ENCODE assay signal across 8 cellular contexts in genomic region chr2:97589598-97590510, GRCh38. TPM values are rescaled to one million over a fixed set of nuclear protein-coding genes. Genes with fewer than 3 reads are reported as not detected.
DNase-seq lines count a peak whose midpoint lies in the region; ATAC-seq and TF ChIP-seq lines count a peak whose summit lies in the region.
"Not testable (repeated sequence)": the region's sequence is repeated elsewhere in the genome, so short reads cannot be mapped to it uniquely, and the experiment has no call there.

ANKRD36B (minus strand) TSS chr2:97589877; CDS start chr2:97589685, 192 bp downstream.

- CTCF ChIA-PET in activated naive CD4-positive, alpha-beta T cell treated with anti-CD3 and anti-CD28 coated beads for 36 hours (lab: Charles Lee), result interaction anchor here (0.9 to 2.9 kb wide), 18 partner anchors 18 to 178 kb away, joined by 3 to 128 read pairs (median 4); partner anchors contain the start of genes ACTR1B, COX5B and ZAP70

- H3K4me3 Mint-ChIP-seq in activated naive CD4-positive, alpha-beta T cell treated with anti-CD3 and anti-CD28 coated beads for 36 hours, result peak within 1 kb of the TSS; percentile 100

- not testable (repeated sequence) for H3K4me1 Mint-ChIP-seq in activated naive CD4-positive, alpha-beta T cell treated with anti-CD3 and anti-CD28 coated beads for 36 hours (ENCODE audit: low read depth)

- intact Hi-C loops in activated naive CD4-positive, alpha-beta T cell treated with anti-CD3 and anti-CD28 coated beads for 36 hours (cut with micrococcal nuclease), result loop anchor here (1.0 to 10.0 kb wide), 6 partner anchors 55 to 797 kb away; partner anchors contain the start of genes ACTR1B, TMEM131 and ZAP70

- not testable (repeated sequence) for H3K27me3 Mint-ChIP-seq in activated naive CD4-positive, alpha-beta T cell treated with anti-CD3 and anti-CD28 coated beads for 36 hours (ENCODE audit: low read depth)

- peak; percentile 79 for ATAC-seq in GM19324 (IDR thresholded peaks at IDR 0.05; ENCODE audit: low FRiP score, unreplicated experiment)
- ATAC-seq in HG03108 (IDR thresholded peaks at IDR 0.05; ENCODE audit: unreplicated experiment), result peak; percentile 65

- not testable (repeated sequence) for TF ChIP-seq CTCF in AG09309 (IDR thresholded peaks at IDR 0.05; ENCODE audit: control insufficient read depth, insufficient read depth, low read depth, low read length, missing control alignments)

- not testable (repeated sequence) for H3K9me3 Mint-ChIP-seq in activated naive CD4-positive, alpha-beta T cell treated with anti-CD3 and anti-CD28 coated beads for 36 hours

- peak within 1 kb of the TSS; percentile 47 for H3K4me3 ChIP-seq in AG09309 (ENCODE audit: control insufficient read depth, low read depth, low read length)

- DNase-seq in AG09309 (ENCODE audit: low read depth), result not testable (repeated sequence)
- DNase-seq in SK-N-DZ (ENCODE audit: low spot score) (peak; percentile 83), fibroblast of peridontal ligament (ENCODE audit: extremely low read depth) (peak; percentile 34), mucosa of gallbladder (ENCODE audit: low spot score) (peak; percentile 46)
- DNase-seq in activated naive CD4-positive, alpha-beta T cell treated with anti-CD3 and anti-CD28 coated beads for 36 hours, result peak; percentile 81
- peak; percentile 40 to 73 (median 57) for DNase-seq in stimulated activated CD4-positive, alpha-beta T cell treated with anti-CD3 and anti-CD28 coated beads, TNF-alpha, amount 100 ng/mL, for 24 hours (ENCODE audit: low read depth in 3 of 3)

- not testable (repeated sequence) for H3K36me3 Mint-ChIP-seq in activated naive CD4-positive, alpha-beta T cell treated with anti-CD3 and anti-CD28 coated beads for 36 hours (ENCODE audit: low read depth)

- peak within 1 kb of the TSS; percentile 99 for H3K27ac Mint-ChIP-seq in activated naive CD4-positive, alpha-beta T cell treated with anti-CD3 and anti-CD28 coated beads for 36 hours

RNA-seq across cellular contexts. Expression of gene ANKRD36B, which starts in this region (rescaled TPM):
- polyA plus RNA-seq in SK-N-DZ (2014; cell fraction: cytosol; rRNA removed), result 5.3 and 6.1 TPM in 2 replicates
- 34.3 and 47.9 TPM in 2 replicates for polyA plus RNA-seq in SK-N-DZ (2014; cell fraction: nucleus; rRNA removed)
- total RNA-seq in activated naive CD4-positive, alpha-beta T cell treated with anti-CD3 and anti-CD28 coated beads for 36 hours, result 10 to 100 TPM; 11.3 to 13.2 TPM
- 13.2 TPM for total RNA-seq in mucosa of gallbladder
